ENCODE assay signal across 34 cellular contexts in the genomic region with DNA sequence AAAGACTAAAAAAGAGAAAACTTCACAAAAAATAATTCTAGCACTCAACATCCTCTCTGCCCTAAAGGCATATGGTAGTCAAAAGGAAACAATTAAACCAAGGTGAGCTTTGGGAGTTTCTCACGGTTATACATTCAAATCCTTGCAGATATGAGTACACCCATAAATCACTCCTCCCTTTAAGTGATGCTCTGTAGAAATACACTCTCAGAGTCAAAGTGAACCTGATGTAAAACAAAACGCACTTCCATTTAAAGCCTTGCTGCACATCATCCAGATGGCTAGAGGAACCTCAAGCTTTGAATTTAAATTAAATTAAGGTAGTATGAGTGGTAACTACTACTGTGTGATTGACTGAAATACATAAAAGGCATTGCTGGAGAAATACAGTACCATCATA. TPM values are rescaled to one million over a fixed set of nuclear protein-coding genes. Genes with fewer than 3 reads are reported as not detected.
"Had no signal": no experiment of that assay in that cellular context is flagged by ENCODE, and none has a peak within 500 bp of the region (broad histone marks: within the 10 kb centered on the region; RNA-seq: fewer than 3 reads in every experiment).

No MANE protein-coding gene starts in this region.

- H3K4me3 ChIP-seq: adrenal gland, body of pancreas, breast epithelium, coronary artery, MG63, Peyer's patch had no signal

- H3K36me3 Mint-ChIP-seq: activated naive CD4-positive, alpha-beta T cell treated with anti-CD3 and anti-CD28 coated beads, Interleukin-2, amount 50 U/mL, for 72 hours had no signal

- H3K27ac Mint-ChIP-seq: activated CD4-positive, alpha-beta T cell treated with anti-CD3 and anti-CD28 coated beads for 36 hours; activated CD4-positive, alpha-beta T cell treated with anti-CD3 and anti-CD28 coated beads, Interleukin-2, amount 10 ng/mL, durations not matched to agents 7 days and 5 days; activated CD8-positive, alpha-beta T cell treated with anti-CD3 and anti-CD28 coated beads, Interleukin-2, amount 10 ng/mL, durations not matched to agents 7 days and 5 days; activated naive CD4-positive, alpha-beta T cell treated with anti-CD3 and anti-CD28 coated beads, Interleukin-2, amount 50 U/mL, for 72 hours; activated T-cell treated with anti-CD3 and anti-CD28 coated beads, Interleukin-2, amount 50 U/mL, for 24 hours; activated T-helper 2 cell treated with anti-CD3 and anti-CD28 coated beads, Interferon-gamma antibody, Interleukin-2, Interleukin-4, amounts not matched to agents 10 μg/mL and 5 μg/mL and 100 μg/mL, durations not matched to agents 14 hours and 24 hours and 36 hours had no signal

- H3K9me3 ChIP-seq: adrenal gland, body of pancreas, breast epithelium, MG63, Peyer's patch had no signal

- H3K36me3 ChIP-seq: adrenal gland, breast epithelium, MG63, Peyer's patch had no signal

- H3K27ac ChIP-seq: adrenal gland, body of pancreas, breast epithelium, coronary artery, Peyer's patch had no signal

- H3K27me3 ChIP-seq: adrenal gland, body of pancreas, breast epithelium, MG63, Peyer's patch had no signal

- FAIRE-seq: astrocyte, TTC549 had no signal

- H3K9me3 Mint-ChIP-seq: activated CD4-positive, alpha-beta T cell treated with anti-CD3 and anti-CD28 coated beads, Interleukin-2, amount 10 ng/mL, durations not matched to agents 7 days and 5 days; activated naive CD4-positive, alpha-beta T cell treated with anti-CD3 and anti-CD28 coated beads, Interleukin-2, amount 50 U/mL, for 72 hours; activated T-cell treated with anti-CD3 and anti-CD28 coated beads, Interleukin-2, amount 50 U/mL, for 24 hours; activated T-helper 2 cell treated with anti-CD3 and anti-CD28 coated beads, Interferon-gamma antibody, Interleukin-2, Interleukin-4, amounts not matched to agents 10 μg/mL and 5 μg/mL and 100 μg/mL, durations not matched to agents 14 hours and 24 hours and 36 hours had no signal

- ATAC-seq: activated CD4-positive, alpha-beta T cell treated with anti-CD3 and anti-CD28 coated beads for 36 hours; activated CD4-positive, CD25-positive, alpha-beta regulatory T cell treated with anti-CD3 and anti-CD28 coated beads, Interleukin-2, amount 50 U/mL, for 24 hours; activated CD8-positive, alpha-beta T cell treated with anti-CD3 and anti-CD28 coated beads, Interleukin-2, amount 10 ng/mL, durations not matched to agents 7 days and 5 days; activated naive CD4-positive, alpha-beta T cell treated with anti-CD3 and anti-CD28 coated beads, Interleukin-2, amount 50 U/mL, for 72 hours; body of pancreas; PC-3 had no signal

- H3K4me3 Mint-ChIP-seq: activated CD4-positive, alpha-beta T cell treated with anti-CD3 and anti-CD28 coated beads for 36 hours; activated CD4-positive, alpha-beta T cell treated with anti-CD3 and anti-CD28 coated beads, Interleukin-2, amount 10 ng/mL, durations not matched to agents 7 days and 5 days; activated CD8-positive, alpha-beta T cell treated with anti-CD3 and anti-CD28 coated beads, Interleukin-2, amount 10 ng/mL, durations not matched to agents 7 days and 5 days; activated T-cell treated with anti-CD3 and anti-CD28 coated beads, Interleukin-2, amount 50 U/mL, for 24 hours had no signal

- H3K4me1 ChIP-seq: breast epithelium, Peyer's patch had no signal

- H3K4me1 Mint-ChIP-seq: activated CD4-positive, alpha-beta T cell treated with anti-CD3 and anti-CD28 coated beads for 36 hours; activated CD4-positive, alpha-beta T cell treated with anti-CD3 and anti-CD28 coated beads, Interleukin-2, amount 10 ng/mL, durations not matched to agents 7 days and 5 days had no signal

- DNase-seq: activated CD4-positive, alpha-beta T cell treated with anti-CD3 and anti-CD28 coated beads for 36 hours; activated CD4-positive, alpha-beta T cell treated with anti-CD3 and anti-CD28 coated beads, Interleukin-2, amount 10 ng/mL, durations not matched to agents 7 days and 5 days; activated CD4-positive, alpha-beta T cell treated with anti-CD3 and anti-CD28 coated beads, Interleukin-2, amount 50 U/mL, for 48 hours; activated CD8-positive, alpha-beta T cell treated with anti-CD3 and anti-CD28 coated beads, Interleukin-2, amount 10 ng/mL, durations not matched to agents 7 days and 5 days; activated gamma-delta T cell; activated naive CD4-positive, alpha-beta T cell treated with Interleukin-2 at 50 U/mL for 16 hours; activated T-cell treated with anti-CD3 and anti-CD28 coated beads, Interleukin-2, amount 50 U/mL, for 24 hours; adrenal gland; body of pancreas; Kasumi-1; KG1; MG63; MV-4-11; NCI-H1092; NCI-H187 treated with DMSO at 0.1 percent for 48 hours; NCI-H345; NCI-H524 treated with DMSO at 0.1 percent for 48 hours; NK-92 treated with Interleukin-12 subunit alpha and Interleukin-12 subunit beta, amount 100 ng/mL, for 24 hours; PC-3; Peyer's patch; RPMI8226; SIG-M5 had no signal

RNA-seq across cellular contexts. Expression of a gene that starts 36.0 kb away (rescaled TPM):
- total RNA-seq: activated CD4-positive, alpha-beta T cell treated with anti-CD3 and anti-CD28 coated beads for 36 hours; activated CD4-positive, alpha-beta T cell treated with anti-CD3 and anti-CD28 coated beads, Interleukin-2, amount 10 ng/mL, durations not matched to agents 7 days and 5 days; activated CD8-positive, alpha-beta T cell treated with anti-CD3 and anti-CD28 coated beads, Interleukin-2, amount 10 ng/mL, durations not matched to agents 7 days and 5 days; activated naive CD4-positive, alpha-beta T cell treated with anti-CD3 and anti-CD28 coated beads, Interleukin-2, amount 50 U/mL, for 72 hours; activated T-helper 2 cell treated with anti-CD3 and anti-CD28 coated beads, Interferon-gamma antibody, Interleukin-2, Interleukin-4, amounts not matched to agents 10 μg/mL and 5 μg/mL and 100 μg/mL, durations not matched to agents 14 hours and 24 hours and 36 hours; astrocyte; cardiac septum; SK-MEL-5; T-helper 1 cell treated with Interleukin-12 subunit alpha and Interleukin-12 subunit beta and Interleukin-4 antibody, amounts not matched to agents 30 ng/mL and 1 ng/mL, for 36 hours; T-helper 2 cell treated with Interferon-gamma antibody and Interleukin-4, amounts not matched to agents 100 ng/mL and 5 ng/mL, for 36 hours had no signal

RNA-seq across cellular contexts. Expression of a gene that starts 44.2 kb away (rescaled TPM):
- total RNA-seq: activated CD4-positive, alpha-beta T cell treated with anti-CD3 and anti-CD28 coated beads for 36 hours; activated CD4-positive, alpha-beta T cell treated with anti-CD3 and anti-CD28 coated beads, Interleukin-2, amount 10 ng/mL, durations not matched to agents 7 days and 5 days; activated CD8-positive, alpha-beta T cell treated with anti-CD3 and anti-CD28 coated beads, Interleukin-2, amount 10 ng/mL, durations not matched to agents 7 days and 5 days; activated naive CD4-positive, alpha-beta T cell treated with anti-CD3 and anti-CD28 coated beads, Interleukin-2, amount 50 U/mL, for 72 hours; activated T-helper 2 cell treated with anti-CD3 and anti-CD28 coated beads, Interferon-gamma antibody, Interleukin-2, Interleukin-4, amounts not matched to agents 10 μg/mL and 5 μg/mL and 100 μg/mL, durations not matched to agents 14 hours and 24 hours and 36 hours; astrocyte; body of pancreas; cardiac septum; NCI-H460; PC-3; SK-MEL-5; T-helper 1 cell treated with Interleukin-12 subunit alpha and Interleukin-12 subunit beta and Interleukin-4 antibody, amounts not matched to agents 30 ng/mL and 1 ng/mL, for 36 hours; T-helper 2 cell treated with Interferon-gamma antibody and Interleukin-4, amounts not matched to agents 100 ng/mL and 5 ng/mL, for 36 hours had no signal
